ENCODE assay signal across 32 cellular contexts in the genomic region with DNA sequence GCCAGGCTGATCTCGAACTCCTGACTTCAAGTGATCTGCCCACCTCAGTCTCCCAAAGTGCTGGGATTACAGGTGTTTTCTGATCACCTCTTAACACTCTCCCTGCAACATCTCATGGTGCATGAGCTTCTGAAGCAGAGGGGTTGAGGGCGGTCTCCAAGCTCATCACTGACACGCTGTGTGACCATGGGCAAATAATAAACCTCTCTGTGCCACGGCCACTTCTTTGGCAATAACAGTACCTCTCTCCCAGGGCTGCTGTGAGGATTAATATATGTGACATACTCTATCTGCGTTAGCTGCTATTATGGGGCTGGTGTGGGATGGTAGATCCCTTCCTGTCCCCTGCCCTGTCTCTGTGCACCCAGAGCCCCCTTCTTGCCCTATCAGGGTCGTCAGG.
"Had no signal": no experiment of that assay in that cellular context is flagged by ENCODE, and none has a peak within 500 bp of the region (broad histone marks: within the 10 kb centered on the region; RNA-seq: fewer than 3 reads in every experiment).

No MANE protein-coding gene starts in this region.

- H3K79me2 ChIP-seq: parathyroid adenoma had no signal

- ATAC-seq: naive thymus-derived CD4-positive, alpha-beta T cell; natural killer cell; psoas muscle; right cardiac atrium; sciatic nerve; stimulated activated memory B cell treated with anti-CD40 and anti-IgM and Interleukin-4, amounts not matched to agents 10 μg/mL and 1 μg/mL and 100 μg/mL, for 72 hours; stimulated activated naive CD8-positive, alpha-beta T cell treated with anti-CD3 and anti-CD28 coated beads, Interleukin-15, amount 100 ng/mL, for 72 hours; stimulated activated naive CD8-positive, alpha-beta T cell treated with anti-CD3 and anti-CD28 coated beads, Interleukin-15, Interleukin-2, amounts not matched to agents 100 U/mL and 50 U/mL, for 24 hours; upper lobe of right lung had no signal

- H3K4me2 ChIP-seq: neural progenitor cell, smooth muscle cell had no signal

- H3K9ac ChIP-seq: neural progenitor cell, parathyroid adenoma had no signal

- H3K4me3 Mint-ChIP-seq: naive thymus-derived CD4-positive, alpha-beta T cell; natural killer cell; nephron; neural progenitor cell; stimulated activated memory B cell treated with anti-CD40 and anti-IgM and Interleukin-4, amounts not matched to agents 10 μg/mL and 1 μg/mL and 100 μg/mL, for 72 hours; stimulated activated naive CD8-positive, alpha-beta T cell treated with anti-CD3 and anti-CD28 coated beads, Interleukin-15, amount 100 ng/mL, for 72 hours; type B pancreatic cell had no signal

- DNase-seq: naive thymus-derived CD4-positive, alpha-beta T cell; natural killer cell; nucleus accumbens; ovary; psoas muscle; right cardiac atrium; spleen; stimulated activated CD4-positive, alpha-beta T cell treated with anti-CD3 and anti-CD28 coated beads, Interleukin-12 subunit alpha, Interleukin-12 subunit beta, amount 100 ng/mL, for 4 hours; stimulated activated CD4-positive, alpha-beta T cell treated with anti-CD3 and anti-CD28 coated beads, Interleukin-1b, Interleukin-23, amount 100 ng/mL, for 48 hours; stimulated activated CD4-positive, alpha-beta T cell treated with anti-CD3 and anti-CD28 coated beads, Interleukin-4, amount 100 ng/mL, for 1 hour; stimulated activated CD4-positive, alpha-beta T cell treated with anti-CD3 and anti-CD28 coated beads, Interleukin-4, amount 100 ng/mL, for 4 hours; stimulated activated CD8-positive, alpha-beta memory T cell treated with anti-CD3 and anti-CD28 coated beads, Interleukin-4, amount 100 ng/mL, for 48 hours; stimulated activated naive CD4-positive, alpha-beta T cell; stimulated activated naive CD8-positive, alpha-beta T cell treated with anti-CD3 and anti-CD28 coated beads, Interleukin-15, amount 100 ng/mL, for 72 hours; stimulated activated naive CD8-positive, alpha-beta T cell treated with anti-CD3 and anti-CD28 coated beads, Interleukin-15, Interleukin-2, amounts not matched to agents 100 U/mL and 50 U/mL, for 24 hours; substantia nigra; testis; tibial artery; transverse colon; upper lobe of right lung; uterus had no signal

- H3K27ac Mint-ChIP-seq: naive thymus-derived CD4-positive, alpha-beta T cell; natural killer cell; nephron; neural progenitor cell; progenitor cell of endocrine pancreas; stimulated activated memory B cell treated with anti-CD40 and anti-IgM and Interleukin-4, amounts not matched to agents 10 μg/mL and 1 μg/mL and 100 μg/mL, for 72 hours; stimulated activated naive CD8-positive, alpha-beta T cell treated with anti-CD3 and anti-CD28 coated beads, Interleukin-15, amount 100 ng/mL, for 72 hours; type B pancreatic cell had no signal

- H3K9me3 ChIP-seq: neutrophil, ovary, psoas muscle, testis, transverse colon, upper lobe of right lung, uterus had no signal

- H3K9me3 Mint-ChIP-seq: neural progenitor cell had no signal

- H3K36me3 Mint-ChIP-seq: natural killer cell; neural progenitor cell; stimulated activated memory B cell treated with anti-CD40 and anti-IgM and Interleukin-4, amounts not matched to agents 10 μg/mL and 1 μg/mL and 100 μg/mL, for 72 hours; type B pancreatic cell had no signal

- H3K4me3 ChIP-seq: neural progenitor cell, ovary, psoas muscle, skin epidermis, smooth muscle cell, spleen, suprapubic skin, testis, tibial artery, transverse colon, upper lobe of right lung, uterus had no signal

- H3K4me1 Mint-ChIP-seq: naive thymus-derived CD4-positive, alpha-beta T cell; natural killer cell; nephron; neural progenitor cell; stimulated activated memory B cell treated with anti-CD40 and anti-IgM and Interleukin-4, amounts not matched to agents 10 μg/mL and 1 μg/mL and 100 μg/mL, for 72 hours; stimulated activated naive CD8-positive, alpha-beta T cell treated with anti-CD3 and anti-CD28 coated beads, Interleukin-15, amount 100 ng/mL, for 72 hours had no signal

- H2AFZ ChIP-seq: neural progenitor cell, parathyroid adenoma had no signal

- H3K27ac ChIP-seq: neural progenitor cell, neutrophil, ovary, parathyroid adenoma, psoas muscle, skin epidermis, spleen, suprapubic skin, testis, tibial artery, transverse colon, upper lobe of right lung, uterus had no signal

- H3K27me3 ChIP-seq: neural progenitor cell, ovary, testis, uterus had no signal

- H3K4me1 ChIP-seq: neural progenitor cell, parathyroid adenoma, psoas muscle, spleen, suprapubic skin, testis, tibial artery, transverse colon, upper lobe of right lung, uterus had no signal

- H3K36me3 ChIP-seq: neural progenitor cell, neutrophil, ovary, spleen, suprapubic skin, tibial artery, transverse colon, upper lobe of right lung, uterus had no signal
